Comparison of ENCODE assay signal across 13 cellular contexts in genomic region chr15:31302778-31303433, GRCh38.
DNase-seq lines count a peak whose midpoint lies in the region; ATAC-seq, FAIRE-seq and TF ChIP-seq lines count a peak whose summit lies in the region.
"Had no signal": no experiment of that assay in that cellular context is flagged by ENCODE, and none has a peak within 500 bp of the region (broad histone marks: within the 10 kb centered on the region; RNA-seq: fewer than 3 reads in every experiment).

No MANE protein-coding gene starts in this region.

- peaks cover 11% of the 10 kb centered on the region for H3K27me3 Mint-ChIP-seq in central memory CD8-positive, alpha-beta T cell

- H3K9me3 ChIP-seq in HEK293 (ENCODE audit: control insufficient read depth, insufficient read depth, low read depth, low read length) (no peaks in the 10 kb centered on the region), neutrophil (no peaks in the 10 kb centered on the region)
- H3K9me3 ChIP-seq: esophagus squamous epithelium, left lung had no signal

- ATAC-seq in central memory CD8-positive, alpha-beta T cell (replicated peaks; ENCODE audit: extremely low read depth, poor library complexity, severe bottlenecking), result peak; percentile 40

- H3K36me3 ChIP-seq in HEK293 (ENCODE audit: control insufficient read depth in 2 of 2, insufficient read depth in 1 of 2, low read length in 2 of 2) (no peaks in the 10 kb centered on the region), neutrophil (no peaks in the 10 kb centered on the region)
- H3K36me3 ChIP-seq: esophagus squamous epithelium, left lung had no signal

- H3K4me1 ChIP-seq in HEK293 (ENCODE audit: control insufficient read depth, insufficient read depth, low read length) (no peaks in the 10 kb centered on the region; the same call in 1 of the 2 replicates), neutrophil (ENCODE audit: control insufficient read depth in 1 of 2, insufficient read depth in 1 of 2, low read depth in 1 of 2, low read length in 1 of 2) (peaks cover 13 to 16% of the 10 kb centered on the region in 2 experiments)

- no peak overlapping the region for H3K4me3 Mint-ChIP-seq in central memory CD8-positive, alpha-beta T cell

- H3K27me3 ChIP-seq in neutrophil, result no peaks in the 10 kb centered on the region

- POLR2A ChIA-PET in HEK293 (lab: Yijun Ruan, JAX), result no interaction called here

- no peak overlapping the region for H3K4me3 ChIP-seq in HEK293 (ENCODE audit: low read depth, low read length)
- H3K4me3 ChIP-seq in neutrophil (ENCODE audit: low read depth in 1 of 2, low read length in 1 of 2), result no peak overlapping the region
- H3K4me3 ChIP-seq: esophagus squamous epithelium, left lung had no signal

- TF ChIP-seq CTCF in HEK293 (tag by site-specific recombination; IDR thresholded peaks at IDR 0.05) (no peak), neutrophil (IDR thresholded peaks at IDR 0.05) (no peak)

- no peaks in the 10 kb centered on the region for H3K9me3 Mint-ChIP-seq in central memory CD8-positive, alpha-beta T cell

- H3K27ac Mint-ChIP-seq in central memory CD8-positive, alpha-beta T cell (ENCODE audit: low read depth), result no peak overlapping the region

- FAIRE-seq in GM19239 (lab: Jason Lieb, UNC), result no peak
- FAIRE-seq: HTR-8/SVneo had no signal

- H3K27ac ChIP-seq in HEK293 (ENCODE audit: extremely low read depth, low read depth, low read length), result no peak overlapping the region
- peak overlapping the region; percentile 30 for H3K27ac ChIP-seq in neutrophil
- H3K27ac ChIP-seq: 22Rv1, left lung had no signal

- H3K36me3 Mint-ChIP-seq in central memory CD8-positive, alpha-beta T cell (ENCODE audit: insufficient read depth), result no peaks in the 10 kb centered on the region

- peak; percentile 49 for DNase-seq in DMS 273 (lab: John Stamatoyannopoulos, UW; ENCODE audit: unreplicated experiment)
- no peak for DNase-seq in DMS 273 treated with DMSO at 0.1 percent for 48 hours (lab: John Stamatoyannopoulos, UW)
- peak; percentile 6 to 9 for DNase-seq in central memory CD8-positive, alpha-beta T cell (ENCODE audit: low spot score in 2 of 2)
- DNase-seq in C1 segment of cervical spinal cord (lab: John Stamatoyannopoulos, UW), result no peak
- no peak for DNase-seq in DMS153 treated with DMSO at 0.1 percent for 48 hours (lab: John Stamatoyannopoulos, UW; ENCODE audit: unreplicated experiment)
- DNase-seq in GM19239 (ENCODE audit: insufficient read length, low spot score), result no peak
- DNase-seq: esophagus squamous epithelium, NCI-H446 treated with DMSO at 0.1 percent for 48 hours had no signal

- H3K4me1 Mint-ChIP-seq in central memory CD8-positive, alpha-beta T cell, result peaks cover 12% of the 10 kb centered on the region

- CTCF ChIA-PET in HEK293 (lab: Yijun Ruan, JAX), result interaction anchor here (0.6 to 0.7 kb wide), 4 partner anchors 9 to 188 kb away, joined by 3 to 6 read pairs (median 4); no protein-coding TSS in a partner anchor

TF ChIP-seq in HEK293, 187 proteins besides CTCF, POLR2A, EP300 and RAD21:
- no peak for TF ChIP-seq ZNF280D (tag by site-specific recombination; IDR thresholded peaks at IDR 0.05)
- peak; percentile 58; the same call in 1 of the 2 replicates for TF ChIP-seq ZNF335 (tag by site-specific recombination; conservative IDR thresholded peaks at IDR 0.05)

Comparison
In these comparisons a context has a peak if more than half of its experiments do, and no peak if none do; other contexts are left out.
1. DNase-seq: peak in DMS 273 (single experiment) and central memory CD8-positive, alpha-beta T cell (2 of 2); none in DMS 273 treated with DMSO at 0.1 percent for 48 hours (single experiment), C1 segment of cervical spinal cord (0 of 14), DMS153 treated with DMSO at 0.1 percent for 48 hours (single experiment) and GM19239 (single experiment).